ENCODE assay signal across 21 cellular contexts in the genomic region with DNA sequence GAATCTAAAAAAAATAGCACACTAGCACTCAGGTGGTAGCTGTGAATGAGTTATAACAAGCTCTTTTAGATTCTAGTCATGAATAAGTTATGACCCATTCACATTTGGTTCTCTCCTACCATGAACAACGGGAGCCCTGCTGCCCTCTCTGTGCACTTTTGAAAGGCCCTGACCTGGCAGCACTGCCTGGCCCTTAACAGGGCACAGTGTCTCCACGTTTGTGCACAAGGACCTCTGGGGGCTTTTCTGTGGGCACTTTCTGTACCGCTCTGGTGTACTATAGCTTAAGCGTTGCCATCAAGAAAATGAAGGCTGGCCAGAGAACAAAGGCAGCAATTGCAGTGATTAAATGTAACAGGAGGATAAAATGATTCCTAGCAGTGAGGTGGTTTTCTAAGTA.
"Had no signal": no experiment of that assay in that cellular context is flagged by ENCODE, and none has a peak within 500 bp of the region (broad histone marks: within the 10 kb centered on the region; RNA-seq: fewer than 3 reads in every experiment).

No MANE protein-coding gene starts in this region.

- H3K27me3 Mint-ChIP-seq: activated CD4-positive, alpha-beta memory T cell treated with anti-CD3 and anti-CD28 coated beads, Interleukin-2, amount 10 ng/mL, durations not matched to agents 7 days and 5 days; activated naive CD4-positive, alpha-beta T cell treated with anti-CD3 and anti-CD28 coated beads, Interleukin-2, amount 10 ng/mL, durations not matched to agents 7 days and 5 days; activated naive CD8-positive, alpha-beta T cell treated with anti-CD3 and anti-CD28 coated beads, Interleukin-2, amount 50 U/mL, for 24 hours had no signal

- H3K36me3 ChIP-seq: brain microvascular endothelial cell, heart right ventricle, right atrium auricular region, thyroid gland had no signal

- H3K9me3 ChIP-seq: esophagus muscularis mucosa, gastroesophageal sphincter, heart right ventricle, right atrium auricular region, thyroid gland had no signal

- H3K27me3 ChIP-seq: brain microvascular endothelial cell, esophagus muscularis mucosa, gastroesophageal sphincter, heart right ventricle, right atrium auricular region, thyroid gland had no signal

- H3K4me3 ChIP-seq: esophagus muscularis mucosa, gastroesophageal sphincter, heart right ventricle, right atrium auricular region, thyroid gland had no signal

- H3K9me3 Mint-ChIP-seq: activated CD4-positive, alpha-beta memory T cell treated with anti-CD3 and anti-CD28 coated beads, Interleukin-2, amount 10 ng/mL, durations not matched to agents 7 days and 5 days; activated naive CD4-positive, alpha-beta T cell treated with anti-CD3 and anti-CD28 coated beads, Interleukin-2, amount 10 ng/mL, durations not matched to agents 7 days and 5 days; activated naive CD8-positive, alpha-beta T cell treated with anti-CD3 and anti-CD28 coated beads, Interleukin-2, amount 50 U/mL, for 24 hours; nephron; T-helper 2 cell treated with Interferon-gamma antibody and Interleukin-4, amounts not matched to agents 5 μg/mL and 100 μg/mL, for 36 hours had no signal

- H3K4me1 Mint-ChIP-seq: activated CD4-positive, alpha-beta memory T cell treated with anti-CD3 and anti-CD28 coated beads, Interleukin-2, amount 10 ng/mL, durations not matched to agents 7 days and 5 days; activated naive CD4-positive, alpha-beta T cell treated with anti-CD3 and anti-CD28 coated beads, Interleukin-2, amount 10 ng/mL, durations not matched to agents 7 days and 5 days; activated naive CD8-positive, alpha-beta T cell treated with anti-CD3 and anti-CD28 coated beads, Interleukin-2, amount 50 U/mL, for 24 hours had no signal

- H3K36me3 Mint-ChIP-seq: activated naive CD4-positive, alpha-beta T cell treated with anti-CD3 and anti-CD28 coated beads, Interleukin-2, amount 10 ng/mL, durations not matched to agents 7 days and 5 days had no signal

- H3K27ac Mint-ChIP-seq: activated CD4-positive, alpha-beta memory T cell treated with anti-CD3 and anti-CD28 coated beads, Interleukin-2, amount 10 ng/mL, durations not matched to agents 7 days and 5 days; activated naive CD4-positive, alpha-beta T cell treated with anti-CD3 and anti-CD28 coated beads, Interleukin-2, amount 10 ng/mL, durations not matched to agents 7 days and 5 days; activated naive CD8-positive, alpha-beta T cell treated with anti-CD3 and anti-CD28 coated beads, Interleukin-2, amount 50 U/mL, for 24 hours; T-helper 2 cell treated with Interferon-gamma antibody and Interleukin-4, amounts not matched to agents 5 μg/mL and 100 μg/mL, for 36 hours had no signal

- ATAC-seq: activated naive CD8-positive, alpha-beta T cell treated with anti-CD3 and anti-CD28 coated beads, Interleukin-2, amount 50 U/mL, for 24 hours; gastroesophageal sphincter had no signal

- DNase-seq: activated CD4-positive, alpha-beta memory T cell treated with anti-CD3 and anti-CD28 coated beads, Interleukin-2, amount 10 ng/mL, durations not matched to agents 7 days and 5 days; activated CD4-positive, alpha-beta T cell treated with anti-CD3 and anti-CD28 coated beads for 48 hours; activated CD4-positive, CD25-positive, alpha-beta regulatory T cell; activated effector memory CD4-positive, alpha-beta T cell treated with Interleukin-2 at 50 U/mL for 16 hours; activated naive CD4-positive, alpha-beta T cell treated with anti-CD3 and anti-CD28 coated beads, Interleukin-2, amount 10 ng/mL, durations not matched to agents 7 days and 5 days; activated naive CD8-positive, alpha-beta T cell treated with anti-CD3 and anti-CD28 coated beads, Interleukin-2, amount 50 U/mL, for 24 hours; activated T-cell treated with anti-CD3 and anti-CD28 coated beads, Interleukin-2, amount 50 U/mL, for 48 hours; anterior cingulate cortex; brain microvascular endothelial cell; effector CD8-positive, alpha-beta T cell; heart right ventricle; stimulated activated CD4-positive, alpha-beta T cell treated with anti-CD3 and anti-CD28 coated beads, Interleukin-12 subunit alpha, Interleukin-12 subunit beta, amount 100 ng/mL, for 4 hours; stimulated activated CD4-positive, alpha-beta T cell treated with anti-CD3 and anti-CD28 coated beads, Interleukin-1b, Interleukin-23, amount 100 ng/mL, for 48 hours; stimulated activated CD8-positive, alpha-beta memory T cell treated with anti-CD3 and anti-CD28 coated beads, Interleukin-4, amount 100 ng/mL, for 48 hours; stimulated activated naive CD4-positive, alpha-beta T cell treated with Interleukin-2 at 50 U/mL for 16 hours; thyroid gland had no signal

- H3K4me3 Mint-ChIP-seq: activated CD4-positive, alpha-beta memory T cell treated with anti-CD3 and anti-CD28 coated beads, Interleukin-2, amount 10 ng/mL, durations not matched to agents 7 days and 5 days; activated naive CD4-positive, alpha-beta T cell treated with anti-CD3 and anti-CD28 coated beads, Interleukin-2, amount 10 ng/mL, durations not matched to agents 7 days and 5 days; activated naive CD8-positive, alpha-beta T cell treated with anti-CD3 and anti-CD28 coated beads, Interleukin-2, amount 50 U/mL, for 24 hours; nephron; T-helper 2 cell treated with Interferon-gamma antibody and Interleukin-4, amounts not matched to agents 5 μg/mL and 100 μg/mL, for 36 hours had no signal
